ENCODE assay signal across 27 cellular contexts in genomic region chr20:63704749-63705117, GRCh38. TPM values are rescaled to one million over a fixed set of nuclear protein-coding genes. Genes with fewer than 3 reads are reported as not detected.
DNase-seq lines count a peak whose midpoint lies in the region; ATAC-seq, FAIRE-seq and TF ChIP-seq lines count a peak whose summit lies in the region.
"Had no signal": no experiment of that assay in that cellular context is flagged by ENCODE, and none has a peak within 500 bp of the region (broad histone marks: within the 10 kb centered on the region; RNA-seq: fewer than 3 reads in every experiment).

No MANE protein-coding gene starts in this region.

- H3K27ac Mint-ChIP-seq in activated CD4-positive, alpha-beta T cell treated with anti-CD3 and anti-CD28 coated beads for 36 hours = peak overlapping the region; percentile 35
- H3K27ac Mint-ChIP-seq in stimulated activated naive CD8-positive, alpha-beta T cell treated with anti-CD3 and anti-CD28 coated beads, Interleukin-15, amount 100 ng/mL, for 72 hours = no peak overlapping the region
- H3K27ac Mint-ChIP-seq: activated naive CD8-positive, alpha-beta T cell treated with anti-CD3 and anti-CD28 coated beads, Interleukin-2, amount 50 U/mL, for 24 hours; endodermal cell; nephron progenitor cell had no signal

- H3K27ac ChIP-seq in HEK293 (ENCODE audit: extremely low read depth, low read depth, low read length) = no peak overlapping the region
- no peak overlapping the region for H3K27ac ChIP-seq in K562 (ENCODE audit: extremely low read depth, low read depth, low read length)
- no peak overlapping the region for H3K27ac ChIP-seq in MM.1S (ENCODE audit: low read length)
- H3K27ac ChIP-seq: BLaER1, brain microvascular endothelial cell, upper lobe of right lung had no signal

- no peaks in the 10 kb centered on the region for H3K9me1 ChIP-seq in K562 (ENCODE audit: control insufficient read depth, insufficient read depth, low read length)

- no peak for FAIRE-seq in K562 (lab: Jason Lieb, UNC)
- FAIRE-seq: A204.1, colon, GM18507 had no signal

- no peak for TF ChIP-seq EP300 in K562 (IDR thresholded peaks at IDR 0.05; ENCODE audit: low read length)

- no peak overlapping the region for H3K4me3 Mint-ChIP-seq in activated CD4-positive, alpha-beta T cell treated with anti-CD3 and anti-CD28 coated beads for 36 hours
- H3K4me3 Mint-ChIP-seq in stimulated activated naive CD8-positive, alpha-beta T cell treated with anti-CD3 and anti-CD28 coated beads, Interleukin-15, amount 100 ng/mL, for 72 hours = no peak overlapping the region
- H3K4me3 Mint-ChIP-seq: endodermal cell, nephron progenitor cell had no signal

- H4K20me1 ChIP-seq in K562 (replicated peaks; ENCODE audit: control insufficient read depth, insufficient read depth, low read length) (peaks cover 22% of the 10 kb centered on the region), MM.1S (ENCODE audit: insufficient read depth, low read length) (peaks cover 4% of the 10 kb centered on the region; the same call in 1 of the 2 replicates)

- H3K9me2 ChIP-seq in MM.1S (replicated peaks; ENCODE audit: insufficient read depth, low read length) = no peaks in the 10 kb centered on the region

- in situ Hi-C loops in K562 (cut with MboI) = loop anchor here (5.0 kb wide), 1 partner anchor 158 kb away; the partner anchor contains the start of gene ABHD16B

- H3K27me3 Mint-ChIP-seq in activated CD4-positive, alpha-beta T cell treated with anti-CD3 and anti-CD28 coated beads for 36 hours = no peaks in the 10 kb centered on the region
- no peaks in the 10 kb centered on the region for H3K27me3 Mint-ChIP-seq in stimulated activated naive CD8-positive, alpha-beta T cell treated with anti-CD3 and anti-CD28 coated beads, Interleukin-15, amount 100 ng/mL, for 72 hours
- H3K27me3 Mint-ChIP-seq: activated naive CD8-positive, alpha-beta T cell treated with anti-CD3 and anti-CD28 coated beads, Interleukin-2, amount 50 U/mL, for 24 hours had no signal

- no peaks in the 10 kb centered on the region for H3K9me3 ChIP-seq in HEK293 (ENCODE audit: control insufficient read depth, insufficient read depth, low read depth, low read length)
- no peaks in the 10 kb centered on the region for H3K9me3 ChIP-seq in K562 (replicated peaks; ENCODE audit: control insufficient read depth, insufficient read depth, low read depth, low read length)
- no peaks in the 10 kb centered on the region for H3K9me3 ChIP-seq in MM.1S (replicated peaks; ENCODE audit: insufficient read depth, low read length)
- H3K9me3 ChIP-seq: BLaER1, upper lobe of right lung had no signal

- H3F3A ChIP-seq in MM.1S (ENCODE audit: insufficient read depth, low read length) = peaks cover 9% of the 10 kb centered on the region; the same call in 1 of the 2 replicates

- H3K36me3 ChIP-seq in HEK293 (ENCODE audit: control insufficient read depth in 2 of 2, insufficient read depth in 1 of 2, low read length in 2 of 2) (peaks cover 7 to 52% of the 10 kb centered on the region in 2 experiments; a peak in 2 of 3 replicates), K562 (ENCODE audit: control insufficient read depth, insufficient read depth, low read length) (peaks cover 49% of the 10 kb centered on the region), MM.1S (replicated peaks; ENCODE audit: insufficient read depth, low read length) (no peaks in the 10 kb centered on the region; the same call in 1 of the 2 replicates)

- intact Hi-C loops in activated CD4-positive, alpha-beta T cell treated with anti-CD3 and anti-CD28 coated beads for 36 hours (cut with DNase I, micrococcal nuclease) = loop anchor here in 1 of 2 experiments (5.0 kb wide), 3 partner anchors 38 to 93 kb away; no protein-coding TSS in a partner anchor
- intact Hi-C loops in K562 (cut with micrococcal nuclease) (loop anchor here (5.0 to 10.0 kb wide), 4 partner anchors 80 to 253 kb away; partner anchors contain the start of genes PTK6 and UCKL1), sciatic nerve (cut with DNase I) (no loop called here)

- no peak for TF ChIP-seq CTCF in HEK293 (tag by site-specific recombination; IDR thresholded peaks at IDR 0.05)
- TF ChIP-seq CTCF in K562 (IDR thresholded peaks at IDR 0.05 in 2 of 3, conservative IDR thresholded peaks at IDR 0.05 in 1 of 3; ENCODE audit: insufficient read depth in 2 of 3, low read depth in 1 of 3, low read length in 3 of 3) = no peak
- no peak for TF ChIP-seq CTCF in MM.1S (IDR thresholded peaks at IDR 0.05; ENCODE audit: low read length)

- no peak for ATAC-seq in activated CD4-positive, alpha-beta T cell treated with anti-CD3 and anti-CD28 coated beads for 36 hours
- ATAC-seq in K562 (no peak), sciatic nerve (no peak)
- no peak for ATAC-seq in stimulated activated naive CD8-positive, alpha-beta T cell treated with anti-CD3 and anti-CD28 coated beads, Interleukin-15, amount 100 ng/mL, for 72 hours
- ATAC-seq: activated naive CD8-positive, alpha-beta T cell treated with anti-CD3 and anti-CD28 coated beads, Interleukin-2, amount 50 U/mL, for 24 hours; left colon; upper lobe of right lung had no signal

- no peak for TF ChIP-seq RAD21 in K562 (CRISPR knock-in tag; conservative IDR thresholded peaks at IDR 0.05 in 1 of 2, IDR thresholded peaks at IDR 0.05 in 1 of 2)

- H3K79me2 ChIP-seq in K562 (ENCODE audit: control insufficient read depth, insufficient read depth, low read length) = peaks cover 48% of the 10 kb centered on the region
- H3K79me2 ChIP-seq in MM.1S (ENCODE audit: low read length) = peaks cover 53% of the 10 kb centered on the region

- no TSS peak for BruUV-seq in K562 (replicated peaks; lab: Mats Ljungman, UMichigan)

- H3K4me1 ChIP-seq in HEK293 (ENCODE audit: control insufficient read depth, insufficient read depth, low read length) = 0 out of 2 replicates have a peak, but pooled peaks cover 3% of the 10 kb centered on the region
- peaks cover 13 to 81% of the 10 kb centered on the region in 2 experiments for H3K4me1 ChIP-seq in K562 (replicated peaks in 1 of 2; ENCODE audit: control insufficient read depth in 2 of 2, insufficient read depth in 2 of 2, low read length in 2 of 2)
- H3K4me1 ChIP-seq in MM.1S (ENCODE audit: low read length) = peaks cover 14% of the 10 kb centered on the region

- peaks cover 27% of the 10 kb centered on the region for H3K4me1 Mint-ChIP-seq in activated CD4-positive, alpha-beta T cell treated with anti-CD3 and anti-CD28 coated beads for 36 hours
- peaks cover 55% of the 10 kb centered on the region for H3K4me1 Mint-ChIP-seq in stimulated activated naive CD8-positive, alpha-beta T cell treated with anti-CD3 and anti-CD28 coated beads, Interleukin-15, amount 100 ng/mL, for 72 hours

- H3K36me3 Mint-ChIP-seq in activated CD4-positive, alpha-beta T cell treated with anti-CD3 and anti-CD28 coated beads for 36 hours (ENCODE audit: low read depth) = peaks cover 31% of the 10 kb centered on the region

- H3K4me2 ChIP-seq in K562 (ENCODE audit: insufficient read depth, low read length) (no peak overlapping the region), MM.1S (ENCODE audit: low read depth, low read length) (no peak overlapping the region)
- H3K4me2 ChIP-seq: BLaER1, smooth muscle cell had no signal

- H2AFZ ChIP-seq in K562 (ENCODE audit: low read depth, low read length) = no peak overlapping the region
- H2AFZ ChIP-seq in MM.1S (ENCODE audit: low read length) = no peak overlapping the region

- WGBS in K562 (ENCODE audit: insufficient coverage, low coverage, missing lambda C conversion rate) = 100% methylated on average over 4 of the region's 6 CpGs

- H3K4me3 ChIP-seq in HEK293 (ENCODE audit: low read depth, low read length) = no peak overlapping the region
- H3K4me3 ChIP-seq in K562 = no peak overlapping the region
- no peak overlapping the region for H3K4me3 ChIP-seq in MM.1S (ENCODE audit: low read length)
- H3K4me3 ChIP-seq: BLaER1, smooth muscle cell, upper lobe of right lung had no signal

- H3K9ac ChIP-seq in K562 (ENCODE audit: insufficient read depth in 1 of 2, low read depth in 2 of 2, low read length in 2 of 2) = no peak overlapping the region; a peak in 1 of 4 replicates
- no peak overlapping the region for H3K9ac ChIP-seq in MM.1S (ENCODE audit: low read length)
- H3K9ac ChIP-seq: BLaER1 had no signal

- no peaks in the 10 kb centered on the region for H3K9me3 Mint-ChIP-seq in activated CD4-positive, alpha-beta T cell treated with anti-CD3 and anti-CD28 coated beads for 36 hours (ENCODE audit: low read depth)
- H3K9me3 Mint-ChIP-seq in stimulated activated naive CD8-positive, alpha-beta T cell treated with anti-CD3 and anti-CD28 coated beads, Interleukin-15, amount 100 ng/mL, for 72 hours = no peaks in the 10 kb centered on the region
- H3K9me3 Mint-ChIP-seq: activated naive CD8-positive, alpha-beta T cell treated with anti-CD3 and anti-CD28 coated beads, Interleukin-2, amount 50 U/mL, for 24 hours; endodermal cell; nephron progenitor cell had no signal

- TF ChIP-seq POLR2A in K562 (conservative IDR thresholded peaks at IDR 0.05) = no peak

- CTCF ChIA-PET in activated CD4-positive, alpha-beta T cell treated with anti-CD3 and anti-CD28 coated beads for 36 hours (lab: Charles Lee) = no interaction called here
- CTCF ChIA-PET in HEK293 (lab: Yijun Ruan, JAX) (no interaction called here), K562 (lab: Yijun Ruan, JAX; ENCODE audit: low intra/inter-chr PET ratio) (interaction anchor here (0.6 kb wide), 1 partner anchor 165 kb away, joined by 4 read pairs; no protein-coding TSS in a partner anchor)

- DNase-seq in activated CD4-positive, alpha-beta T cell treated with anti-CD3 and anti-CD28 coated beads for 36 hours = no peak
- DNase-seq in activated CD4-positive, alpha-beta T cell treated with anti-CD3 and anti-CD28 coated beads for 1 hour = no peak
- DNase-seq in K562 (ENCODE audit: extremely low read depth in 1 of 4, low spot score in 3 of 4) (peak in 2 of 4 experiments; percentile 3 to 4), sciatic nerve (ENCODE audit: low spot score) (peak; percentile 61), MM.1S (no peak), D341Med (ENCODE audit: low spot score) (no peak)
- DNase-seq in stimulated activated naive CD8-positive, alpha-beta T cell treated with anti-CD3 and anti-CD28 coated beads, Interleukin-15, amount 100 ng/mL, for 72 hours = no peak
- DNase-seq: activated CD4-positive, alpha-beta T cell treated with anti-CD3 and anti-CD28 coated beads, Interleukin-2, amount 50 U/mL, for 4 hours; activated naive CD8-positive, alpha-beta T cell treated with anti-CD3 and anti-CD28 coated beads, Interleukin-2, amount 50 U/mL, for 24 hours; activated T-cell treated with anti-CD3 and anti-CD28 coated beads, Interleukin-2, amount 50 U/mL, for 48 hours; brain microvascular endothelial cell; Calu3; endodermal cell; KG1; left colon; MV-4-11; NCI-H1694; NCI-H69; nephron progenitor cell; stimulated activated CD4-positive, alpha-beta T cell treated with anti-CD3 and anti-CD28 coated beads, Interleukin-4, amount 100 ng/mL, for 24 hours had no signal

- POLR2A ChIA-PET in activated CD4-positive, alpha-beta T cell treated with anti-CD3 and anti-CD28 coated beads for 36 hours (lab: Charles Lee) = no interaction called here
- POLR2A ChIA-PET in HEK293 (lab: Yijun Ruan, JAX) = no interaction called here
- POLR2A ChIA-PET in K562 (lab: Yijun Ruan, JAX) = interaction anchor here (0.5 kb wide), 1 partner anchor 22 kb away, joined by 3 read pairs; no protein-coding TSS in a partner anchor

- H3K27me3 ChIP-seq in K562 (ENCODE audit: control insufficient read depth in 2 of 2, insufficient read depth in 2 of 2, low read length in 2 of 2) = no peaks in the 10 kb centered on the region
- no peaks in the 10 kb centered on the region for H3K27me3 ChIP-seq in MM.1S (replicated peaks; ENCODE audit: insufficient read depth, low read length)
- H3K27me3 ChIP-seq: BLaER1, brain microvascular endothelial cell, upper lobe of right lung had no signal

RNA-seq across cellular contexts. Expression of gene ARFRP1, which starts 3.0 kb away (rescaled TPM):
- total RNA-seq in activated CD4-positive, alpha-beta T cell treated with anti-CD3 and anti-CD28 coated beads for 36 hours = 10 to 100 TPM; 36.4 to 52.0 TPM
- 98.6 and 222 TPM in 2 replicates for total RNA-seq in K562 (2011; cell fraction: chromatin; rRNA removed; ENCODE audit: low replicate concordance)
- total RNA-seq in K562 (2011; cell fraction: nucleolus; rRNA removed) = 116 and 124 TPM in 2 replicates
- 75.6 and 81.5 TPM in 2 replicates for total RNA-seq in K562 (2011; cell fraction: nucleoplasm; rRNA removed)
- 64.3 and 74.1 TPM in 2 replicates for total RNA-seq in K562 (2014; rRNA removed)
- 16.1 and 19.1 TPM in 2 replicates for total RNA-seq in K562 (2014; rRNA removed; fragmentation: Illumina TruSeq; extraction: Trizol)
- 37.3 and 37.7 TPM in 2 replicates for total RNA-seq in K562 (2015; rRNA removed; fragmentation: Illumina TruSeq; extraction: Trizol)
- total RNA-seq in K562 (2021) = 64.0 and 78.9 TPM in 2 replicates
- 37.5 and 39.5 TPM in 2 replicates for polyA plus RNA-seq in K562 (2011; rRNA removed)
- polyA plus RNA-seq in K562 (2011; cell fraction: cytosol; rRNA removed) = 52.0 and 57.8 TPM in 2 replicates
- 132 and 147 TPM in 2 replicates for polyA plus RNA-seq in K562 (2011; cell fraction: nucleus; rRNA removed)
- polyA plus RNA-seq in K562 (2012) = 44.1 and 48.2 TPM in 2 replicates
- polyA plus RNA-seq in K562 (2014; fragmentation: Illumina TruSeq; extraction: Trizol) = 20.0 and 36.3 TPM in 2 replicates
- 1 to 10 TPM; 2.2 to 6.0 TPM for polyA plus RNA-seq in K562 (2014; fragmentation: Nextera tagmentation; extraction: Ambion mirVana)
- polyA plus RNA-seq in K562 (2014; rRNA removed) = 66.9 and 70.5 TPM in 2 replicates
- 18.4 and 33.9 TPM in 2 replicates for polyA minus RNA-seq in K562 (2011; rRNA and poly(A)+ RNA removed)
- 14.4 and 22.2 TPM in 2 replicates for polyA minus RNA-seq in K562 (2011; cell fraction: cytosol; rRNA and poly(A)+ RNA removed)
- polyA minus RNA-seq in K562 (2011; cell fraction: nucleus; rRNA and poly(A)+ RNA removed) = 46.2 and 62.4 TPM in 2 replicates
- 49.1 TPM for total RNA-seq in sciatic nerve

RNA-seq across cellular contexts. Expression of gene ZGPAT, which starts 3.1 kb away (rescaled TPM):
- 10 to 100 TPM; 15.3 to 21.9 TPM for total RNA-seq in activated CD4-positive, alpha-beta T cell treated with anti-CD3 and anti-CD28 coated beads for 36 hours
- total RNA-seq in K562 (2011; cell fraction: chromatin; rRNA removed; ENCODE audit: low replicate concordance) = 20.3 and 73.7 TPM in 2 replicates
- total RNA-seq in K562 (2011; cell fraction: nucleolus; rRNA removed) = 43.4 and 48.4 TPM in 2 replicates
- total RNA-seq in K562 (2011; cell fraction: nucleoplasm; rRNA removed) = 35.6 and 47.3 TPM in 2 replicates
- 19.4 and 26.6 TPM in 2 replicates for total RNA-seq in K562 (2014; rRNA removed)
- total RNA-seq in K562 (2014; rRNA removed; fragmentation: Illumina TruSeq; extraction: Trizol) = 2.2 and 2.4 TPM in 2 replicates
- total RNA-seq in K562 (2015; rRNA removed; fragmentation: Illumina TruSeq; extraction: Trizol) = 7.9 and 8.4 TPM in 2 replicates
- 22.5 and 25.4 TPM in 2 replicates for total RNA-seq in K562 (2021)
- polyA plus RNA-seq in K562 (2011; rRNA removed) = 7.4 and 10.7 TPM in 2 replicates
- 6.2 and 15.4 TPM in 2 replicates for polyA plus RNA-seq in K562 (2011; cell fraction: cytosol; rRNA removed)
- 40.8 and 67.3 TPM in 2 replicates for polyA plus RNA-seq in K562 (2011; cell fraction: nucleus; rRNA removed)
- polyA plus RNA-seq in K562 (2012) = 14.8 and 18.0 TPM in 2 replicates
- 5.6 and 10.9 TPM in 2 replicates for polyA plus RNA-seq in K562 (2014; fragmentation: Illumina TruSeq; extraction: Trizol)
- under 1 TPM; 0.14 to 0.21 TPM for polyA plus RNA-seq in K562 (2014; fragmentation: Nextera tagmentation; extraction: Ambion mirVana)
- 24.1 and 27.7 TPM in 2 replicates for polyA plus RNA-seq in K562 (2014; rRNA removed)
- polyA minus RNA-seq in K562 (2011; rRNA and poly(A)+ RNA removed) = 2.7 and 4.6 TPM in 2 replicates
- polyA minus RNA-seq in K562 (2011; cell fraction: cytosol; rRNA and poly(A)+ RNA removed) = 11.6 and 12.8 TPM in 2 replicates
- 9.8 and 11.2 TPM in 2 replicates for polyA minus RNA-seq in K562 (2011; cell fraction: nucleus; rRNA and poly(A)+ RNA removed)
- 23.8 TPM for total RNA-seq in sciatic nerve

RNA-seq across cellular contexts. Expression of gene TNFRSF6B, which starts 8.3 kb away (rescaled TPM):
- 1 to 10 TPM in 1 of 2 experiments, under 1 TPM in 1; 0.21 to 1.7 TPM for total RNA-seq in activated CD4-positive, alpha-beta T cell treated with anti-CD3 and anti-CD28 coated beads for 36 hours
- not detected in 2 replicates for total RNA-seq in K562 (2011; cell fraction: chromatin; rRNA removed; ENCODE audit: low replicate concordance)
- 4.9 and 6.3 TPM in 2 replicates for total RNA-seq in K562 (2011; cell fraction: nucleolus; rRNA removed)
- total RNA-seq in K562 (2011; cell fraction: nucleoplasm; rRNA removed) = not detected in 2 replicates
- 0.32 and 3.8 TPM in 2 replicates for total RNA-seq in K562 (2014; rRNA removed)
- total RNA-seq in K562 (2014; rRNA removed; fragmentation: Illumina TruSeq; extraction: Trizol) = not detected in 2 replicates
- total RNA-seq in K562 (2015; rRNA removed; fragmentation: Illumina TruSeq; extraction: Trizol) = 0.19 TPM in 1 of 2 replicates, not detected in the other
- total RNA-seq in K562 (2021) = not detected in 2 replicates
- 0.10 and 0.37 TPM in 2 replicates for polyA plus RNA-seq in K562 (2011; rRNA removed)
- polyA plus RNA-seq in K562 (2011; cell fraction: cytosol; rRNA removed) = 1.1 and 5.8 TPM in 2 replicates
- 1.4 and 13.8 TPM in 2 replicates for polyA plus RNA-seq in K562 (2011; cell fraction: nucleus; rRNA removed)
- polyA plus RNA-seq in K562 (2012) = 0.87 and 1.3 TPM in 2 replicates
- polyA plus RNA-seq in K562 (2014; fragmentation: Illumina TruSeq; extraction: Trizol) = not detected in 2 replicates
- not detected for polyA plus RNA-seq in K562 (2014; fragmentation: Nextera tagmentation; extraction: Ambion mirVana)
- polyA plus RNA-seq in K562 (2014; rRNA removed) = 3.2 and 3.5 TPM in 2 replicates
- polyA minus RNA-seq in K562 (2011; rRNA and poly(A)+ RNA removed) = not detected in 2 replicates
- polyA minus RNA-seq in K562 (2011; cell fraction: cytosol; rRNA and poly(A)+ RNA removed) = not detected in 2 replicates
- polyA minus RNA-seq in K562 (2011; cell fraction: nucleus; rRNA and poly(A)+ RNA removed) = 1.2 TPM in 1 of 2 replicates, not detected in the other
- 6.1 TPM for total RNA-seq in sciatic nerve
- total RNA-seq: Calu3, endodermal cell had no signal

RNA-seq across cellular contexts. Expression of gene LIME1, which starts 31.7 kb away (rescaled TPM):
- total RNA-seq in activated CD4-positive, alpha-beta T cell treated with anti-CD3 and anti-CD28 coated beads for 36 hours = 10 to 100 TPM in 1 of 2 experiments, 1 to 10 TPM in 1; 7.3 to 10.2 TPM
- total RNA-seq in K562 (2011; cell fraction: chromatin; rRNA removed; ENCODE audit: low replicate concordance) = 6.7 and 27.9 TPM in 2 replicates
- total RNA-seq in K562 (2011; cell fraction: nucleolus; rRNA removed) = 29.6 and 36.2 TPM in 2 replicates
- total RNA-seq in K562 (2011; cell fraction: nucleoplasm; rRNA removed) = 12.0 and 12.1 TPM in 2 replicates
- total RNA-seq in K562 (2014; rRNA removed) (9.5 and 12.7 TPM in 2 replicates), K562 (2014; rRNA removed; fragmentation: Illumina TruSeq; extraction: Trizol) (0.11 and 0.32 TPM in 2 replicates), K562 (2015; rRNA removed; fragmentation: Illumina TruSeq; extraction: Trizol) (2.7 and 2.8 TPM in 2 replicates), K562 (2021) (9.3 and 10.2 TPM in 2 replicates), sciatic nerve (8.1 TPM)
- polyA plus RNA-seq in K562 (2011; rRNA removed) (1.5 and 3.9 TPM in 2 replicates), K562 (2014; fragmentation: Illumina TruSeq; extraction: Trizol) (0.83 and 2.3 TPM in 2 replicates), K562 (2014; fragmentation: Nextera tagmentation; extraction: Ambion mirVana) (not detected), K562 (2014; rRNA removed) (17.1 and 20.2 TPM in 2 replicates)
- 4.5 and 15.8 TPM in 2 replicates for polyA plus RNA-seq in K562 (2011; cell fraction: cytosol; rRNA removed)
- 37.1 and 90.0 TPM in 2 replicates for polyA plus RNA-seq in K562 (2011; cell fraction: nucleus; rRNA removed)
- 5.5 and 10.7 TPM in 2 replicates for polyA plus RNA-seq in K562 (2012)
- polyA minus RNA-seq in K562 (2011; rRNA and poly(A)+ RNA removed) = 0.06 and 0.25 TPM in 2 replicates
- 1.2 and 1.5 TPM in 2 replicates for polyA minus RNA-seq in K562 (2011; cell fraction: cytosol; rRNA and poly(A)+ RNA removed)
- 4.7 and 7.7 TPM in 2 replicates for polyA minus RNA-seq in K562 (2011; cell fraction: nucleus; rRNA and poly(A)+ RNA removed)

RNA-seq across cellular contexts. Expression of gene SLC2A4RG, which starts 34.8 kb away (rescaled TPM):
- total RNA-seq in activated CD4-positive, alpha-beta T cell treated with anti-CD3 and anti-CD28 coated beads for 36 hours = 10 to 100 TPM; 30.9 to 34.9 TPM
- total RNA-seq in K562 (2011; cell fraction: chromatin; rRNA removed; ENCODE audit: low replicate concordance) = 22.0 and 60.9 TPM in 2 replicates
- total RNA-seq in K562 (2011; cell fraction: nucleolus; rRNA removed) = 104 and 105 TPM in 2 replicates
- total RNA-seq in K562 (2011; cell fraction: nucleoplasm; rRNA removed) = 35.7 and 41.6 TPM in 2 replicates
- total RNA-seq in K562 (2014; rRNA removed) (62.7 and 92.2 TPM in 2 replicates), K562 (2014; rRNA removed; fragmentation: Illumina TruSeq; extraction: Trizol) (8.2 and 8.3 TPM in 2 replicates), K562 (2015; rRNA removed; fragmentation: Illumina TruSeq; extraction: Trizol) (26.5 and 28.3 TPM in 2 replicates), K562 (2021) (97.3 and 104 TPM in 2 replicates), sciatic nerve (73.0 TPM)
- polyA plus RNA-seq in K562 (2011; rRNA removed) (29.5 and 48.0 TPM in 2 replicates), K562 (2014; fragmentation: Illumina TruSeq; extraction: Trizol) (10.3 and 24.9 TPM in 2 replicates), K562 (2014; fragmentation: Nextera tagmentation; extraction: Ambion mirVana) (1 to 10 TPM in 1 of 2 experiments, under 1 TPM in 1; 0.34 to 1.1 TPM), K562 (2014; rRNA removed) (62.6 and 84.4 TPM in 2 replicates)
- polyA plus RNA-seq in K562 (2011; cell fraction: cytosol; rRNA removed) = 27.4 and 73.4 TPM in 2 replicates
- polyA plus RNA-seq in K562 (2011; cell fraction: nucleus; rRNA removed) = 238 and 316 TPM in 2 replicates
- 65.5 and 70.1 TPM in 2 replicates for polyA plus RNA-seq in K562 (2012)
- polyA minus RNA-seq in K562 (2011; rRNA and poly(A)+ RNA removed) = 1.6 and 4.4 TPM in 2 replicates
- 14.8 and 20.6 TPM in 2 replicates for polyA minus RNA-seq in K562 (2011; cell fraction: cytosol; rRNA and poly(A)+ RNA removed)
- polyA minus RNA-seq in K562 (2011; cell fraction: nucleus; rRNA and poly(A)+ RNA removed) = 47.3 and 53.0 TPM in 2 replicates
